ENCODE assay signal across 11 cellular contexts in genomic region chr4:147717878-147718277, GRCh38.
A peak's percentile ranks its signal among the peaks of the same experiment; 100 is the strongest.
DNase-seq lines count a peak whose midpoint lies in the region; ATAC-seq lines count a peak whose summit lies in the region.
"Had no signal": no experiment of that assay in that cellular context is flagged by ENCODE, and none has a peak within 500 bp of the region (broad histone marks: within the 10 kb centered on the region; RNA-seq: fewer than 3 reads in every experiment).

No MANE protein-coding gene starts in this region.

- ATAC-seq in GM18498 (IDR thresholded peaks at IDR 0.05; ENCODE audit: unreplicated experiment) (peak; percentile 93), GM19438 (IDR thresholded peaks at IDR 0.05; ENCODE audit: low read depth, unreplicated experiment) (peak; percentile 90), HG02852 (IDR thresholded peaks at IDR 0.05; ENCODE audit: unreplicated experiment) (peak; percentile 91), HG03521 (IDR thresholded peaks at IDR 0.05; ENCODE audit: unreplicated experiment) (peak; percentile 78)

- no peak for DNase-seq in NCI-H2227 (lab: John Stamatoyannopoulos, UW; ENCODE audit: unreplicated experiment)
- no peak for DNase-seq in dedifferentiated amniotic fluid mesenchymal stem cell (ENCODE audit: extremely low spot score)
- no peak for DNase-seq in NCI-H226
- DNase-seq in stimulated activated CD4-positive, alpha-beta T cell treated with anti-CD3 and anti-CD28 coated beads, Interleukin-4, amount 100 ng/mL, for 4 hours: no peak
- DNase-seq: activated CD4-positive, alpha-beta T cell treated with anti-CD3 and anti-CD28 coated beads, Interleukin-2, amount 50 U/mL, for 48 hours; NCI-H2107; SHP77 treated with DMSO at 0.1 percent for 48 hours had no signal
